Comparison of ENCODE assay signal across 32 cellular contexts in genomic region chr3:40663296-40663695, GRCh38.
"Had no signal": no experiment of that assay in that cellular context is flagged by ENCODE, and none has a peak within 500 bp of the region (broad histone marks: within the 10 kb centered on the region; RNA-seq: fewer than 3 reads in every experiment).

No MANE protein-coding gene starts in this region.

- H3K4me3 Mint-ChIP-seq: activated B cell treated with CpG ODN at 0.5 μM for 24 hours; activated CD8-positive, alpha-beta T cell treated with anti-CD3 and anti-CD28 coated beads for 36 hours; activated naive CD8-positive, alpha-beta T cell; activated T-cell treated with anti-CD3 and anti-CD28 coated beads, Interleukin-2, amount 50 U/mL, for 4 hours; activated T-helper 17 cell treated with anti-CD3 and anti-CD28 coated beads, Interleukin-2, amount 50 U/mL, for 72 hours; effector memory CD8-positive, alpha-beta T cell; T-helper 17 cell; T-helper 2 cell treated with Interferon-gamma antibody and Interleukin-4, amounts not matched to agents 5 μg/mL and 100 μg/mL, for 36 hours had no signal

- H3K4me3 ChIP-seq: esophagus muscularis mucosa, gastrocnemius medialis, heart left ventricle had no signal

- ATAC-seq: activated CD4-positive, CD25-positive, alpha-beta regulatory T cell treated with anti-CD3 and anti-CD28 coated beads, Interleukin-2, amount 50 U/mL, for 24 hours; activated CD8-positive, alpha-beta T cell treated with anti-CD3 and anti-CD28 coated beads for 36 hours; activated T-cell treated with anti-CD3 and anti-CD28 coated beads, Interleukin-2, amount 50 U/mL, for 4 hours; activated T-helper 17 cell treated with anti-CD3 and anti-CD28 coated beads, Interleukin-2, amount 50 U/mL, for 72 hours; effector memory CD8-positive, alpha-beta T cell; foreskin keratinocyte; gastrocnemius medialis; T-helper 17 cell had no signal

- H3K4me1 ChIP-seq: esophagus muscularis mucosa, foreskin keratinocyte, gastrocnemius medialis had no signal

- H3K27ac ChIP-seq: brain microvascular endothelial cell, esophagus muscularis mucosa, foreskin keratinocyte, gastrocnemius medialis, WERI-Rb-1 had no signal

- H3K36me3 Mint-ChIP-seq: activated naive CD8-positive, alpha-beta T cell had no signal

- DNase-seq: activated B cell treated with CpG ODN at 0.5 μM for 24 hours; activated CD4-positive, alpha-beta T cell treated with anti-CD3 and anti-CD28 coated beads for 48 hours; activated CD4-positive, alpha-beta T cell treated with anti-CD3 and anti-CD28 coated beads, Interleukin-2, amount 50 U/mL, for 1 hour; activated CD4-positive, alpha-beta T cell treated with anti-CD3 and anti-CD28 coated beads, Interleukin-2, amount 50 U/mL, for 48 hours; activated CD8-positive, alpha-beta memory T cell treated with anti-CD3 and anti-CD28 coated beads for 24 hours; activated CD8-positive, alpha-beta T cell treated with anti-CD3 and anti-CD28 coated beads for 36 hours; activated effector memory CD4-positive, alpha-beta T cell treated with Interleukin-2 at 50 U/mL for 16 hours; activated gamma-delta T cell treated with Interleukin-2 at 50 U/mL for 16 hours; activated naive CD4-positive, alpha-beta T cell treated with anti-CD3 and anti-CD28 coated beads, Interleukin-2, amount 50 U/mL, for 16 hours; activated naive CD4-positive, alpha-beta T cell treated with Interleukin-2 at 50 U/mL for 16 hours; activated T-cell treated with anti-CD3 and anti-CD28 coated beads, Interleukin-2, amount 50 U/mL, for 4 hours; amniotic stem cell; anterior cingulate cortex; brain microvascular endothelial cell; caudate nucleus; cortex of kidney; dermis blood vessel endothelial cell; effector CD4-positive, alpha-beta T cell; effector memory CD8-positive, alpha-beta T cell; erythroblast; foreskin keratinocyte; gastrocnemius medialis; glutamatergic neuron; heart left ventricle; T-helper 17 cell; T1000; WERI-Rb-1 had no signal

- H3K4me1 Mint-ChIP-seq: activated T-helper 17 cell treated with anti-CD3 and anti-CD28 coated beads, Interleukin-2, amount 50 U/mL, for 72 hours; T-helper 17 cell had no signal

- H3K27me3 Mint-ChIP-seq: activated B cell treated with CpG ODN at 0.5 μM for 24 hours had no signal

- H3K27me3 ChIP-seq: brain microvascular endothelial cell, esophagus muscularis mucosa, gastrocnemius medialis, heart left ventricle had no signal

- H3K9me3 Mint-ChIP-seq: activated CD8-positive, alpha-beta T cell treated with anti-CD3 and anti-CD28 coated beads for 36 hours; activated T-helper 17 cell treated with anti-CD3 and anti-CD28 coated beads, Interleukin-2, amount 50 U/mL, for 72 hours; effector memory CD8-positive, alpha-beta T cell; T-helper 2 cell treated with Interferon-gamma antibody and Interleukin-4, amounts not matched to agents 5 μg/mL and 100 μg/mL, for 36 hours had no signal

- H3K36me3 ChIP-seq: brain microvascular endothelial cell, esophagus muscularis mucosa, gastrocnemius medialis, heart left ventricle, WERI-Rb-1 had no signal

- H3K27ac Mint-ChIP-seq: activated B cell treated with CpG ODN at 0.5 μM for 24 hours; activated CD8-positive, alpha-beta T cell treated with anti-CD3 and anti-CD28 coated beads for 36 hours; activated naive CD8-positive, alpha-beta T cell; activated T-helper 17 cell treated with anti-CD3 and anti-CD28 coated beads, Interleukin-2, amount 50 U/mL, for 72 hours; effector memory CD8-positive, alpha-beta T cell; T-helper 17 cell; T-helper 2 cell treated with Interferon-gamma antibody and Interleukin-4, amounts not matched to agents 5 μg/mL and 100 μg/mL, for 36 hours had no signal
